1 cellular context compared by ENCODE assay signal in genomic region chrX:40132751-40133150, GRCh38.
TF ChIP-seq lines count a peak whose summit lies in the region.

No MANE protein-coding gene starts in this region.

TF ChIP-seq in K562, 482 proteins besides CTCF, POLR2A, EP300 and RAD21 (continued from another document and continues in another):
- TF ChIP-seq CHD7 (IDR thresholded peaks at IDR 0.05; ENCODE audit: low read depth, low read length) (no peak), HNRNPUL1 (IDR thresholded peaks at IDR 0.05; ENCODE audit: low read length) (no peak), COPS2 (conservative IDR thresholded peaks at IDR 0.05) (no peak), ZNF57 (CRISPR knock-in tag; IDR thresholded peaks at IDR 0.05) (no peak), CREM (IDR thresholded peaks at IDR 0.05; ENCODE audit: low read depth) (peak; percentile 76), NFATC3 (IDR thresholded peaks at IDR 0.05) (no peak), DLX4 (CRISPR knock-in tag; IDR thresholded peaks at IDR 0.05) (no peak), MGA (IDR thresholded peaks at IDR 0.05) (no peak; the same call in 1 of the 2 replicates), ARID3A (IDR thresholded peaks at IDR 0.05; ENCODE audit: borderline replicate concordance, low read depth, low read length) (no peak), CEBPB (tag; IDR thresholded peaks at IDR 0.05) (no peak), HES1 (IDR thresholded peaks at IDR 0.05; ENCODE audit: low read depth) (no peak), ZNF695 (CRISPR knock-in tag; IDR thresholded peaks at IDR 0.05) (no peak), SIN3B (IDR thresholded peaks at IDR 0.05; ENCODE audit: low read depth) (no peak), ZNF592 (IDR thresholded peaks at IDR 0.05) (peak; percentile 77)
